Comparison of ENCODE assay signal across 8 cellular contexts in genomic region chr1:89781494-89782126, GRCh38. TPM values are rescaled to one million over a fixed set of nuclear protein-coding genes. Genes with fewer than 3 reads are reported as not detected.
A peak's percentile ranks its signal among the peaks of the same experiment; 100 is the strongest.
DNase-seq lines count a peak whose midpoint lies in the region; ATAC-seq and TF ChIP-seq lines count a peak whose summit lies in the region.

No MANE protein-coding gene starts in this region.

- peak; percentile 80 to 81 for DNase-seq in activated T-cell treated with anti-CD3 and anti-CD28 coated beads, Interleukin-2, amount 50 U/mL, for 48 hours
- DNase-seq in stimulated activated CD4-positive, alpha-beta T cell treated with anti-CD3 and anti-CD28 coated beads, TNF-alpha, amount 100 ng/mL, for 1 hour (ENCODE audit: low read depth in 3 of 3, low spot score in 1 of 3), result peak; percentile 17 to 73 (median 31)
- no peak for DNase-seq in posterior vena cava (ENCODE audit: low spot score)
- no peak for DNase-seq in BE2C
- DNase-seq in RKO (ENCODE audit: low spot score), result no peak
- DNase-seq in HPDE6-E6E7 (ENCODE audit: extremely low spot score), result no peak

- no peak overlapping the region for H3K4me3 ChIP-seq in BE2C (ENCODE audit: low read depth, low read length)

- no peaks in the 10 kb centered on the region for H3K4me1 ChIP-seq in BE2C

- ATAC-seq in GM19025 (IDR thresholded peaks at IDR 0.05; ENCODE audit: low read depth, unreplicated experiment), result peak; percentile 89
- peak; percentile 77 for ATAC-seq in HG03175 (IDR thresholded peaks at IDR 0.05; ENCODE audit: unreplicated experiment)

- intact Hi-C loops in posterior vena cava (cut with DNase I), result no loop called here

- no peaks in the 10 kb centered on the region for H3K27me3 ChIP-seq in BE2C

- no peak for TF ChIP-seq CTCF in BE2C (IDR thresholded peaks at IDR 0.05; ENCODE audit: low read depth, low read length)

- no peaks in the 10 kb centered on the region for H3K9me3 ChIP-seq in BE2C

- H3K36me3 ChIP-seq in BE2C, result no peaks in the 10 kb centered on the region

RNA-seq across cellular contexts. Expression of gene LRRC8D, which starts 39.2 kb away (rescaled TPM):
- total RNA-seq in posterior vena cava, result 1 to 10 TPM; 5.6 to 8.6 TPM
- 67.9 TPM for polyA plus RNA-seq in BE2C (2012; ENCODE audit: insufficient read depth, insufficient read length, low read depth)

Comparison
In these comparisons a context has a peak if more than half of its experiments do, and no peak if none do; other contexts are left out.
1. DNase-seq: peak in activated T-cell treated with anti-CD3 and anti-CD28 coated beads, Interleukin-2, amount 50 U/mL, for 48 hours (2 of 2) and stimulated activated CD4-positive, alpha-beta T cell treated with anti-CD3 and anti-CD28 coated beads, TNF-alpha, amount 100 ng/mL, for 1 hour (3 of 3); none in posterior vena cava (single experiment), BE2C (single experiment), RKO (single experiment) and HPDE6-E6E7 (single experiment).